18 cellular contexts compared by ENCODE assay signal in the genomic region with DNA sequence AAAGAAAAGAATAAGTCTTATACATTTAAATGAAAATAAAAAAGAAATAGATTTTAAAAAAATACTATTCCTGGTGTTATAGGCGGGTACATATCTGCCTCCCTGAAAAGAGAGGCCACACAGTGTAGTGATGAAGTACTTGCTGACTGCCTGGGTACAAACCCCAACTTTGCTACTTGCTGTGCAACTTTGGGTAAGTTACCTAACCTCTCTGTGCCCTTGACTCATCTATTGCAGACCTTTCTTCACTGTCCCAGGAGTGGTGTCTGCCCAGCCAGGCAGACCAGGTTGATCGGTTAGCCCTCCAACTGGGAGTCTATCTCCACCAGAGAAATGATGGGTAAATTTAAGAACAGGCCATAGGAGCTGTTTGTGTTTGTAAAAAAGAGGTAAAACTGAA.
DNase-seq lines count a peak whose midpoint lies in the region; ATAC-seq and TF ChIP-seq lines count a peak whose summit lies in the region.
"Had no signal": no experiment of that assay in that cellular context is flagged by ENCODE, and none has a peak within 500 bp of the region (broad histone marks: within the 10 kb centered on the region; RNA-seq: fewer than 3 reads in every experiment).

No MANE protein-coding gene starts in this region.

- H3K27ac Mint-ChIP-seq in CD14-positive monocyte, result peak overlapping the region; percentile 69 to 98 (median 96)
- H3K27ac Mint-ChIP-seq in dendritic cell treated with granulocyte-macrophage colony-stimulating factor and Interleukin-4, amounts not matched to agents 40 ng/mL and 50 ng/mL, for 4 days, result peak overlapping the region; percentile 20
- H3K27ac Mint-ChIP-seq: B cell; CD4-positive, alpha-beta T cell had no signal

- no peak for DNase-seq in CD14-positive monocyte (ENCODE audit: low spot score)
- no peak for DNase-seq in NCI-H1092 (lab: John Stamatoyannopoulos, UW)
- no peak for DNase-seq in right atrium auricular region (ENCODE audit: low spot score)
- DNase-seq: Calu3; CD4-positive, alpha-beta T cell; COR-L47; DMS53; DMS79 treated with DMSO at 0.1 percent for 48 hours; GF-D8; GOT3; H7; HCEC 1CT had no signal

- ATAC-seq in HG02571 (IDR thresholded peaks at IDR 0.05; ENCODE audit: unreplicated experiment), result no peak

- H3K4me1 Mint-ChIP-seq in CD14-positive monocyte, result peaks cover 94% of the 10 kb centered on the region
- peaks cover 89% of the 10 kb centered on the region for H3K4me1 Mint-ChIP-seq in dendritic cell treated with granulocyte-macrophage colony-stimulating factor and Interleukin-4, amounts not matched to agents 40 ng/mL and 50 ng/mL, for 4 days (ENCODE audit: low read depth)

- intact Hi-C loops in CD14-positive monocyte (cut with micrococcal nuclease), result no loop called here
- intact Hi-C loops in dendritic cell treated with granulocyte-macrophage colony-stimulating factor and Interleukin-4, amounts not matched to agents 40 ng/mL and 50 ng/mL, for 4 days (cut with micrococcal nuclease), result no loop called here

- H3K4me3 Mint-ChIP-seq in CD14-positive monocyte, result no peak overlapping the region
- no peak overlapping the region for H3K4me3 Mint-ChIP-seq in dendritic cell treated with granulocyte-macrophage colony-stimulating factor and Interleukin-4, amounts not matched to agents 40 ng/mL and 50 ng/mL, for 4 days
- H3K4me3 Mint-ChIP-seq: B cell; CD4-positive, alpha-beta T cell had no signal

- peaks cover 0 to 3% (median 0%) of the 10 kb centered on the region in 3 donors for H3K27me3 Mint-ChIP-seq in CD14-positive monocyte (ENCODE audit: low read depth in 3 of 3)
- H3K27me3 Mint-ChIP-seq in dendritic cell treated with granulocyte-macrophage colony-stimulating factor and Interleukin-4, amounts not matched to agents 40 ng/mL and 50 ng/mL, for 4 days, result no peaks in the 10 kb centered on the region
- H3K27me3 Mint-ChIP-seq: CD4-positive, alpha-beta T cell had no signal

- peaks cover 0 to 13% of the 10 kb centered on the region in 2 donors for H3K4me1 ChIP-seq in right atrium auricular region
- H3K4me1 ChIP-seq: BLaER1 had no signal

- H3K36me3 Mint-ChIP-seq in CD14-positive monocyte, result peaks cover 28 to 43% of the 10 kb centered on the region in 2 donors
- peaks cover 7% of the 10 kb centered on the region for H3K36me3 Mint-ChIP-seq in dendritic cell treated with granulocyte-macrophage colony-stimulating factor and Interleukin-4, amounts not matched to agents 40 ng/mL and 50 ng/mL, for 4 days (ENCODE audit: low read depth)

- H3K9me3 ChIP-seq in right atrium auricular region, result no peaks in the 10 kb centered on the region

- peak overlapping the region; percentile 87 for H3K27ac ChIP-seq in VCaP
- no peak overlapping the region for H3K27ac ChIP-seq in right atrium auricular region
- H3K27ac ChIP-seq: BLaER1, C4-2B had no signal

- H3K27me3 ChIP-seq in right atrium auricular region, result no peaks in the 10 kb centered on the region
- H3K27me3 ChIP-seq: BLaER1 had no signal

- H3K36me3 ChIP-seq in right atrium auricular region, result no peaks in the 10 kb centered on the region
- H3K36me3 ChIP-seq: BLaER1 had no signal

- no peak for TF ChIP-seq CTCF in CD14-positive monocyte (IDR thresholded peaks at IDR 0.05)
- TF ChIP-seq CTCF in VCaP (conservative IDR thresholded peaks at IDR 0.05), result no peak
- no peak for TF ChIP-seq CTCF in right atrium auricular region (IDR thresholded peaks at IDR 0.05)

- H3K4me3 ChIP-seq in right atrium auricular region, result no peak overlapping the region
- H3K4me3 ChIP-seq: BLaER1 had no signal

- peaks cover 9 to 33% (median 17%) of the 10 kb centered on the region in 7 donors for H3K9me3 Mint-ChIP-seq in CD14-positive monocyte
- H3K9me3 Mint-ChIP-seq in dendritic cell treated with granulocyte-macrophage colony-stimulating factor and Interleukin-4, amounts not matched to agents 40 ng/mL and 50 ng/mL, for 4 days, result peaks cover 8% of the 10 kb centered on the region
- H3K9me3 Mint-ChIP-seq: CD4-positive, alpha-beta T cell had no signal
